In the genomic region with DNA sequence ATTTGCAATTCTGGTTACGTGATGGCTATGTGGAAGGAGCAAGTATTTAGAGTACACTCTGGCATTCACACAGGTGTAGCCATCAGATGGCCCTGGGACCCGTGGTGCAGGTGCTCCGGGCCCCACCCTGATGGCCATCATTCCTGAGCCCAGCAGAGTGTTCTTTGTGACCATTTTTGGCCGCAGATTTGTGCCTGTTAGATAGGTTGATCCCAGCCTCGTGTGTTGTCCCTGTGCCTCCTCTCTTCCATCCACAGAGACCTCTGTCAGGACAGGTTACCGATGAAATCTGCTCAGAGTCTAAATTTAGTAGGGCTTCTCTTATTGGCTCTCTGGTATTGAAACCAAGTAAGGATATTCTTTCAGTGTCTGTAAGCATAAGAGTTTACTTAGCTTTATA, we compare ENCODE assay signal across 1 cellular context.
TF ChIP-seq lines count a peak whose summit lies in the region.

No MANE protein-coding gene starts in this region.

TF ChIP-seq in WTC11, 78 proteins besides CTCF, POLR2A, EP300 and RAD21:
- no peak for TF ChIP-seq ETV6 (CRISPR knock-in tag; IDR thresholded peaks at IDR 0.05)
- TF ChIP-seq, protein P1, sequence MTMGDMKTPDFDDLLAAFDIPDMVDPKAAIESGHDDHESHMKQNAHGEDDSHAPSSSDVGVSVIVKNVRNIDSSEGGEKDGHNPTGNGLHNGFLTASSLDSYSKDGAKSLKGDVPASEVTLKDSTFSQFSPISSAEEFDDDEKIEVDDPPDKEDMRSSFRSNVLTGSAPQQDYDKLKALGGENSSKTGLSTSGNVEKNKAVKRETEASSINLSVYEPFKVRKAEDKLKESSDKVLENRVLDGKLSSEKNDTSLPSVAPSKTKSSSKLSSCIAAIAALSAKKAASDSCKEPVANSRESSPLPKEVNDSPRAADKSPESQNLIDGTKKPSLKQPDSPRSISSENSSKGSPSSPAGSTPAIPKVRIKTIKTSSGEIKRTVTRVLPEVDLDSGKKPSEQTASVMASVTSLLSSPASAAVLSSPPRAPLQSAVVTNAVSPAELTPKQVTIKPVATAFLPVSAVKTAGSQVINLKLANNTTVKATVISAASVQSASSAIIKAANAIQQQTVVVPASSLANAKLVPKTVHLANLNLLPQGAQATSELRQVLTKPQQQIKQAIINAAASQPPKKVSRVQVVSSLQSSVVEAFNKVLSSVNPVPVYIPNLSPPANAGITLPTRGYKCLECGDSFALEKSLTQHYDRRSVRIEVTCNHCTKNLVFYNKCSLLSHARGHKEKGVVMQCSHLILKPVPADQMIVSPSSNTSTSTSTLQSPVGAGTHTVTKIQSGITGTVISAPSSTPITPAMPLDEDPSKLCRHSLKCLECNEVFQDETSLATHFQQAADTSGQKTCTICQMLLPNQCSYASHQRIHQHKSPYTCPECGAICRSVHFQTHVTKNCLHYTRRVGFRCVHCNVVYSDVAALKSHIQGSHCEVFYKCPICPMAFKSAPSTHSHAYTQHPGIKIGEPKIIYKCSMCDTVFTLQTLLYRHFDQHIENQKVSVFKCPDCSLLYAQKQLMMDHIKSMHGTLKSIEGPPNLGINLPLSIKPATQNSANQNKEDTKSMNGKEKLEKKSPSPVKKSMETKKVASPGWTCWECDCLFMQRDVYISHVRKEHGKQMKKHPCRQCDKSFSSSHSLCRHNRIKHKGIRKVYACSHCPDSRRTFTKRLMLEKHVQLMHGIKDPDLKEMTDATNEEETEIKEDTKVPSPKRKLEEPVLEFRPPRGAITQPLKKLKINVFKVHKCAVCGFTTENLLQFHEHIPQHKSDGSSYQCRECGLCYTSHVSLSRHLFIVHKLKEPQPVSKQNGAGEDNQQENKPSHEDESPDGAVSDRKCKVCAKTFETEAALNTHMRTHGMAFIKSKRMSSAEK (CRISPR knock-in tag; IDR thresholded peaks at IDR 0.05; ENCODE audit: borderline replicate concordance) = no peak
- TF ChIP-seq TP53 (CRISPR knock-in tag; IDR thresholded peaks at IDR 0.05) = no peak
- TF ChIP-seq GRHL2 (CRISPR knock-in tag; IDR thresholded peaks at IDR 0.05; ENCODE audit: insufficient replicate concordance, severe bottlenecking) = no peak
- TF ChIP-seq GABPB1 (CRISPR knock-in tag; IDR thresholded peaks at IDR 0.05) = no peak
- TF ChIP-seq, protein P2, sequence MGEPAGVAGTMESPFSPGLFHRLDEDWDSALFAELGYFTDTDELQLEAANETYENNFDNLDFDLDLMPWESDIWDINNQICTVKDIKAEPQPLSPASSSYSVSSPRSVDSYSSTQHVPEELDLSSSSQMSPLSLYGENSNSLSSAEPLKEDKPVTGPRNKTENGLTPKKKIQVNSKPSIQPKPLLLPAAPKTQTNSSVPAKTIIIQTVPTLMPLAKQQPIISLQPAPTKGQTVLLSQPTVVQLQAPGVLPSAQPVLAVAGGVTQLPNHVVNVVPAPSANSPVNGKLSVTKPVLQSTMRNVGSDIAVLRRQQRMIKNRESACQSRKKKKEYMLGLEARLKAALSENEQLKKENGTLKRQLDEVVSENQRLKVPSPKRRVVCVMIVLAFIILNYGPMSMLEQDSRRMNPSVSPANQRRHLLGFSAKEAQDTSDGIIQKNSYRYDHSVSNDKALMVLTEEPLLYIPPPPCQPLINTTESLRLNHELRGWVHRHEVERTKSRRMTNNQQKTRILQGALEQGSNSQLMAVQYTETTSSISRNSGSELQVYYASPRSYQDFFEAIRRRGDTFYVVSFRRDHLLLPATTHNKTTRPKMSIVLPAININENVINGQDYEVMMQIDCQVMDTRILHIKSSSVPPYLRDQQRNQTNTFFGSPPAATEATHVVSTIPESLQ (CRISPR knock-in tag; IDR thresholded peaks at IDR 0.05) = no peak
- no peak for TF ChIP-seq ESRRA (CRISPR knock-in tag; IDR thresholded peaks at IDR 0.05; ENCODE audit: borderline replicate concordance)
- no peak for TF ChIP-seq ZNF317 (CRISPR knock-in tag; IDR thresholded peaks at IDR 0.05; ENCODE audit: borderline replicate concordance, low read depth)
- TF ChIP-seq TEAD1 (CRISPR knock-in tag; IDR thresholded peaks at IDR 0.05) = no peak
